14 cellular contexts compared by ENCODE assay signal in genomic region chr3:31041161-31041978, GRCh38.
DNase-seq lines count a peak whose midpoint lies in the region; ATAC-seq and TF ChIP-seq lines count a peak whose summit lies in the region.
"Had no signal": no experiment of that assay in that cellular context is flagged by ENCODE, and none has a peak within 500 bp of the region (broad histone marks: within the 10 kb centered on the region; RNA-seq: fewer than 3 reads in every experiment).

No MANE protein-coding gene starts in this region.

- no peak for TF ChIP-seq POLR2A in body of pancreas (IDR thresholded peaks at IDR 0.05)

- DNase-seq in AG04450 (ENCODE audit: low read depth, low spot score) (peak; percentile 43), HT1080 (ENCODE audit: low read depth) (peak; percentile 99), body of pancreas (no peak), left colon (no peak), NCI-H2029 treated with DMSO at 0.1 percent for 48 hours (lab: John Stamatoyannopoulos, UW) (no peak)
- no peak for DNase-seq in CD8-positive, alpha-beta T cell
- no peak for DNase-seq in activated T-cell treated with anti-CD3 and anti-CD28 coated beads, Interleukin-2, amount 50 U/mL, for 48 hours
- DNase-seq: CD4-positive, alpha-beta memory T cell; NCI-H2171 treated with DMSO at 0.1 percent for 48 hours; stimulated activated CD4-positive, alpha-beta T cell treated with anti-CD3 and anti-CD28 coated beads, Interleukin-15, amount 100 ng/mL, for 24 hours; T-helper 9 cell had no signal

- intact Hi-C loops in body of pancreas (cut with DNase I) (no loop called here), left colon (cut with DNase I, micrococcal nuclease) (no loop called here)
- intact Hi-C loops in CD8-positive, alpha-beta T cell (cut with DNase I, micrococcal nuclease): no loop called here

- H3K4me3 Mint-ChIP-seq in CD8-positive, alpha-beta T cell: no peak overlapping the region
- H3K4me3 Mint-ChIP-seq: activated naive CD8-positive, alpha-beta T cell; CD4-positive, alpha-beta memory T cell had no signal

- WGBS in body of pancreas, 2 donors: 33 to 41% methylated on average over 2 of the region's 2 CpGs

- peaks cover 13% of the 10 kb centered on the region for H3K9me3 Mint-ChIP-seq in CD8-positive, alpha-beta T cell

- H3K4me1 ChIP-seq in body of pancreas: no peaks in the 10 kb centered on the region
- H3K4me1 ChIP-seq in CD8-positive, alpha-beta T cell (ENCODE audit: insufficient read depth, low read length): no peaks in the 10 kb centered on the region

- no peaks in the 10 kb centered on the region for H3K27me3 Mint-ChIP-seq in CD8-positive, alpha-beta T cell (ENCODE audit: low read depth)
- H3K27me3 Mint-ChIP-seq: activated naive CD8-positive, alpha-beta T cell; CD4-positive, alpha-beta memory T cell had no signal

- POLR2A ChIA-PET in AG04450 (lab: Yijun Ruan, JAX): no interaction called here
- POLR2A ChIA-PET in CD8-positive, alpha-beta T cell (lab: Charles Lee): no interaction called here

- CTCF ChIA-PET in AG04450 (lab: Charles Lee): no interaction called here
- CTCF ChIA-PET in CD8-positive, alpha-beta T cell (lab: Charles Lee): no interaction called here

- H3K27me3 ChIP-seq in AG04450 (ENCODE audit: control insufficient read depth, insufficient read depth, low read length) (no peaks in the 10 kb centered on the region), body of pancreas (no peaks in the 10 kb centered on the region)
- no peaks in the 10 kb centered on the region for H3K27me3 ChIP-seq in CD8-positive, alpha-beta T cell (ENCODE audit: insufficient read depth, low read length)

- H3K9me3 ChIP-seq in AG04450 (ENCODE audit: control insufficient read depth, insufficient read depth, low read length): peaks cover 10% of the 10 kb centered on the region
- H3K9me3 ChIP-seq in body of pancreas: peaks cover 0 to 7% (median 0%) of the 10 kb centered on the region in 3 donors
- peaks cover 5% of the 10 kb centered on the region for H3K9me3 ChIP-seq in CD8-positive, alpha-beta T cell (ENCODE audit: low read length)

- TF ChIP-seq CTCF in AG04450 (IDR thresholded peaks at IDR 0.05; ENCODE audit: low read depth, low read length): no peak
- TF ChIP-seq CTCF in body of pancreas (IDR thresholded peaks at IDR 0.05): no peak
- TF ChIP-seq CTCF in CD8-positive, alpha-beta T cell (IDR thresholded peaks at IDR 0.05): no peak

- H3K4me1 Mint-ChIP-seq in CD8-positive, alpha-beta T cell (ENCODE audit: low read depth): no peaks in the 10 kb centered on the region

- H3K27ac Mint-ChIP-seq in CD8-positive, alpha-beta T cell: no peak overlapping the region
- H3K27ac Mint-ChIP-seq: activated naive CD8-positive, alpha-beta T cell; CD4-positive, alpha-beta memory T cell had no signal

- ATAC-seq in body of pancreas (peak; percentile 50), left colon (peak; percentile 31), GM18867 (IDR thresholded peaks at IDR 0.05; ENCODE audit: unreplicated experiment) (no peak)
- ATAC-seq in CD8-positive, alpha-beta T cell: no peak

- H3K36me3 ChIP-seq in body of pancreas (replicated peaks in 1 of 2; ENCODE audit: insufficient read depth in 1 of 2, low read depth in 2 of 2): no peaks in the 10 kb centered on the region
- H3K36me3 ChIP-seq in CD8-positive, alpha-beta T cell (ENCODE audit: insufficient read depth, low read length): no peaks in the 10 kb centered on the region
- H3K36me3 ChIP-seq: thoracic aorta had no signal

- no peaks in the 10 kb centered on the region for H3K36me3 Mint-ChIP-seq in CD8-positive, alpha-beta T cell

- H3K4me3 ChIP-seq in AG04450 (ENCODE audit: low read depth, low read length): no peak overlapping the region
- no peak overlapping the region for H3K4me3 ChIP-seq in body of pancreas
- no peak overlapping the region for H3K4me3 ChIP-seq in CD8-positive, alpha-beta T cell (ENCODE audit: low read depth, low read length)
- H3K4me3 ChIP-seq: thoracic aorta had no signal

- no peak overlapping the region for H3K27ac ChIP-seq in AG04450 (ENCODE audit: low read depth, low read length)
- H3K27ac ChIP-seq in body of pancreas: no peak overlapping the region
- H3K27ac ChIP-seq in CD8-positive, alpha-beta T cell (ENCODE audit: low read depth, low read length): no peak overlapping the region
- H3K27ac ChIP-seq: thoracic aorta had no signal

Comparison
In these comparisons a context has a peak if more than half of its experiments do, and no peak if none do; other contexts are left out.
1. DNase-seq: peak in AG04450 (single experiment) and HT1080 (single experiment); none in body of pancreas (0 of 4), left colon (0 of 2), CD8-positive, alpha-beta T cell (0 of 7), NCI-H2029 treated with DMSO at 0.1 percent for 48 hours (single experiment) and activated T-cell treated with anti-CD3 and anti-CD28 coated beads, Interleukin-2, amount 50 U/mL, for 48 hours (0 of 2).
2. ATAC-seq: peak in body of pancreas (single experiment) and left colon (single experiment); none in GM18867 (single experiment) and CD8-positive, alpha-beta T cell (single experiment).